In genomic region chr13:33205224-33205623, GRCh38 we compare ENCODE assay signal across 1 cellular context.
TF ChIP-seq lines count a peak whose summit lies in the region.

No MANE protein-coding gene starts in this region.

TF ChIP-seq in GM23338, 12 proteins besides CTCF, POLR2A, EP300 and RAD21 (continued from another document):
- TF ChIP-seq ZNF462 (CRISPR knock-in tag; IDR thresholded peaks at IDR 0.05): no peak
- no peak for TF ChIP-seq CREB1 (CRISPR knock-in tag; IDR thresholded peaks at IDR 0.05; ENCODE audit: low read depth)
- no peak for TF ChIP-seq REST (IDR thresholded peaks at IDR 0.05; ENCODE audit: unreplicated experiment)
- TF ChIP-seq ETS1 (IDR thresholded peaks at IDR 0.05): no peak
- no peak for TF ChIP-seq JUNB (IDR thresholded peaks at IDR 0.05; ENCODE audit: unreplicated experiment)
- TF ChIP-seq STAT1 (IDR thresholded peaks at IDR 0.05; ENCODE audit: unreplicated experiment): no peak
